In genomic region chr1:228165372-228166169, GRCh38 we compare ENCODE assay signal across 8 cellular contexts. TPM values are rescaled to one million over a fixed set of nuclear protein-coding genes. Genes with fewer than 3 reads are reported as not detected.
A peak's percentile ranks its signal among the peaks of the same experiment; 100 is the strongest.
DNase-seq lines count a peak whose midpoint lies in the region; ATAC-seq and TF ChIP-seq lines count a peak whose summit lies in the region.

TSS of gene IBA57 (plus strand) at chr1:228165804. CDS start at chr1:228165817, 13 bp downstream.

- H3K4me3 Mint-ChIP-seq in CD14-positive monocyte = peak within 1 kb of the TSS; percentile 77 to 92
- peak within 1 kb of the TSS; percentile 83 for H3K4me3 Mint-ChIP-seq in dendritic cell treated with granulocyte-macrophage colony-stimulating factor and Interleukin-4, amounts not matched to agents 40 ng/mL and 50 ng/mL, for 4 days

- peak within 1 kb of the TSS; percentile 82 to 94 for H3K9ac ChIP-seq in liver (ENCODE audit: low read depth in 1 of 2, low read length in 2 of 2)

- DNase-seq in CD14-positive monocyte (ENCODE audit: low spot score) (peak; percentile 100), NCI-H69 (lab: John Stamatoyannopoulos, UW) (peak; percentile 99)
- DNase-seq in activated CD4-positive, alpha-beta T cell treated with anti-CD3 and anti-CD28 coated beads, Interleukin-2, amount 50 U/mL, for 24 hours (ENCODE audit: low read depth in 1 of 2, low spot score in 1 of 2) = peak; percentile 99
- DNase-seq in stimulated activated CD4-positive, alpha-beta T cell treated with anti-CD3 and anti-CD28 coated beads, Interleukin-4, amount 100 ng/mL, for 24 hours = peak; percentile 100

- peaks cover 2 to 28% (median 11%) of the 10 kb centered on the region in 3 donors for H3K27me3 Mint-ChIP-seq in CD14-positive monocyte (ENCODE audit: low read depth in 3 of 3)
- peaks cover 21% of the 10 kb centered on the region for H3K27me3 Mint-ChIP-seq in dendritic cell treated with granulocyte-macrophage colony-stimulating factor and Interleukin-4, amounts not matched to agents 40 ng/mL and 50 ng/mL, for 4 days

- TF ChIP-seq CTCF in CD14-positive monocyte (IDR thresholded peaks at IDR 0.05) (peak; percentile 78), liver (IDR thresholded peaks at IDR 0.05; ENCODE audit: low read depth, low read length, missing input control) (peak; percentile 98)

- no peaks in the 10 kb centered on the region for H3K36me3 ChIP-seq in liver (ENCODE audit: control insufficient read depth in 4 of 4, insufficient read depth in 3 of 4, low read depth in 1 of 4, low read length in 3 of 4)

- H3K4me1 ChIP-seq in liver (ENCODE audit: control insufficient read depth in 4 of 4, insufficient read depth in 4 of 4, low read length in 3 of 4) = peaks cover 0 to 18% (median 4%) of the 10 kb centered on the region in 4 donors

- under 1% methylated on average over 93 of the region's 93 CpGs for WGBS in liver

- peaks cover 0 to 1% (median 0%) of the 10 kb centered on the region in 7 donors for H3K9me3 Mint-ChIP-seq in CD14-positive monocyte
- no peaks in the 10 kb centered on the region for H3K9me3 Mint-ChIP-seq in dendritic cell treated with granulocyte-macrophage colony-stimulating factor and Interleukin-4, amounts not matched to agents 40 ng/mL and 50 ng/mL, for 4 days

- peak in 1 of 2 donors; percentile 40 for TF ChIP-seq RAD21 in liver (IDR thresholded peaks at IDR 0.05)

- peaks cover 6 to 7% of the 10 kb centered on the region in 2 donors for H3K36me3 Mint-ChIP-seq in CD14-positive monocyte
- peaks cover 5% of the 10 kb centered on the region for H3K36me3 Mint-ChIP-seq in dendritic cell treated with granulocyte-macrophage colony-stimulating factor and Interleukin-4, amounts not matched to agents 40 ng/mL and 50 ng/mL, for 4 days (ENCODE audit: low read depth)

- ATAC-seq in GM19351 (IDR thresholded peaks at IDR 0.05; ENCODE audit: unreplicated experiment) (peak; percentile 75), HG03521 (IDR thresholded peaks at IDR 0.05; ENCODE audit: unreplicated experiment) (peak; percentile 75)

- H3K27ac ChIP-seq in liver (ENCODE audit: low read depth in 1 of 2, low read length in 2 of 2) = peak within 1 kb of the TSS; percentile 97 to 99

- intact Hi-C loops in CD14-positive monocyte (cut with micrococcal nuclease) = loop anchor here (1.0 to 5.0 kb wide), 5 partner anchors 25 to 81 kb away; partner anchors contain the start of gene GUK1 (in 2 of the 2)
- intact Hi-C loops in dendritic cell treated with granulocyte-macrophage colony-stimulating factor and Interleukin-4, amounts not matched to agents 40 ng/mL and 50 ng/mL, for 4 days (cut with micrococcal nuclease) = loop anchor here (1.0 to 5.0 kb wide), 4 partner anchors 25 to 322 kb away; partner anchors contain the start of genes ARF1, GUK1, MRPL55 and RNF187

- H3K27ac Mint-ChIP-seq in CD14-positive monocyte = peak within 1 kb of the TSS; percentile 97 to 99 (median 99)
- peak within 1 kb of the TSS; percentile 91 for H3K27ac Mint-ChIP-seq in dendritic cell treated with granulocyte-macrophage colony-stimulating factor and Interleukin-4, amounts not matched to agents 40 ng/mL and 50 ng/mL, for 4 days

- H3K9me3 ChIP-seq in liver (ENCODE audit: control insufficient read depth in 4 of 4, low read length in 3 of 4) = no peaks in the 10 kb centered on the region

- peaks cover 43% of the 10 kb centered on the region for H3K4me1 Mint-ChIP-seq in CD14-positive monocyte
- H3K4me1 Mint-ChIP-seq in dendritic cell treated with granulocyte-macrophage colony-stimulating factor and Interleukin-4, amounts not matched to agents 40 ng/mL and 50 ng/mL, for 4 days (ENCODE audit: low read depth) = peaks cover 71% of the 10 kb centered on the region

- H3K4me3 ChIP-seq in liver (ENCODE audit: low read depth in 1 of 3, low read length in 3 of 3) = peak within 1 kb of the TSS; percentile 59 to 84 (median 77)

- H3K27me3 ChIP-seq in liver (ENCODE audit: control insufficient read depth in 4 of 4, insufficient read depth in 4 of 4, low read length in 3 of 4) = no peaks in the 10 kb centered on the region

TF ChIP-seq in liver, 16 proteins besides CTCF, POLR2A, EP300 and RAD21:
- TF ChIP-seq EGR1 (IDR thresholded peaks at IDR 0.05; ENCODE audit: low read depth in 2 of 2) (peak in 1 of 2 donors; percentile 24), RXRA (IDR thresholded peaks at IDR 0.05) (peak in 1 of 2 donors; percentile 12), JUND (IDR thresholded peaks at IDR 0.05) (peak in 1 of 2 donors; percentile 34), SP1 (IDR thresholded peaks at IDR 0.05) (peak; percentile 74), YY1 (IDR thresholded peaks at IDR 0.05) (peak; percentile 88), HNF4A (conservative IDR thresholded peaks at IDR 0.05) (no peak), ATF3 (IDR thresholded peaks at IDR 0.05) (no peak), GABPA (IDR thresholded peaks at IDR 0.05 in 1 of 2, conservative IDR thresholded peaks at IDR 0.05 in 1 of 2) (peak in 1 of 2 donors; percentile 78), REST (IDR thresholded peaks at IDR 0.05) (no peak), FOXA2 (IDR thresholded peaks at IDR 0.05) (no peak), HNF4G (IDR thresholded peaks at IDR 0.05) (no peak), NR2F2 (IDR thresholded peaks at IDR 0.05) (no peak)

RNA-seq across cellular contexts. Expression of gene IBA57, which starts in this region (rescaled TPM):
- polyA plus RNA-seq in CD14-positive monocyte (1 to 10 TPM; 1.6 to 2.1 TPM), liver (1 to 10 TPM; 1.6 to 8.5 TPM)
- total RNA-seq in liver = 10 to 100 TPM in 1 of 2 donors, 1 to 10 TPM in 1; 8.4 to 12.0 TPM

Comparison
In these comparisons a context has a peak if more than half of its experiments do, and no peak if none do; other contexts are left out.
1. Peak in every context shown above with its lines: DNase-seq, ATAC-seq, H3K4me3 ChIP-seq and H3K27ac ChIP-seq.